1 cellular context compared by ENCODE assay signal in genomic region chr12:12190087-12190809, GRCh38.
A peak's percentile ranks its signal among the peaks of the same experiment; 100 is the strongest.
TF ChIP-seq lines count a peak whose summit lies in the region.

No MANE protein-coding gene starts in this region.

TF ChIP-seq in K562, 482 proteins besides CTCF, POLR2A, EP300 and RAD21 (continued from another document):
- TF ChIP-seq, protein P1, sequence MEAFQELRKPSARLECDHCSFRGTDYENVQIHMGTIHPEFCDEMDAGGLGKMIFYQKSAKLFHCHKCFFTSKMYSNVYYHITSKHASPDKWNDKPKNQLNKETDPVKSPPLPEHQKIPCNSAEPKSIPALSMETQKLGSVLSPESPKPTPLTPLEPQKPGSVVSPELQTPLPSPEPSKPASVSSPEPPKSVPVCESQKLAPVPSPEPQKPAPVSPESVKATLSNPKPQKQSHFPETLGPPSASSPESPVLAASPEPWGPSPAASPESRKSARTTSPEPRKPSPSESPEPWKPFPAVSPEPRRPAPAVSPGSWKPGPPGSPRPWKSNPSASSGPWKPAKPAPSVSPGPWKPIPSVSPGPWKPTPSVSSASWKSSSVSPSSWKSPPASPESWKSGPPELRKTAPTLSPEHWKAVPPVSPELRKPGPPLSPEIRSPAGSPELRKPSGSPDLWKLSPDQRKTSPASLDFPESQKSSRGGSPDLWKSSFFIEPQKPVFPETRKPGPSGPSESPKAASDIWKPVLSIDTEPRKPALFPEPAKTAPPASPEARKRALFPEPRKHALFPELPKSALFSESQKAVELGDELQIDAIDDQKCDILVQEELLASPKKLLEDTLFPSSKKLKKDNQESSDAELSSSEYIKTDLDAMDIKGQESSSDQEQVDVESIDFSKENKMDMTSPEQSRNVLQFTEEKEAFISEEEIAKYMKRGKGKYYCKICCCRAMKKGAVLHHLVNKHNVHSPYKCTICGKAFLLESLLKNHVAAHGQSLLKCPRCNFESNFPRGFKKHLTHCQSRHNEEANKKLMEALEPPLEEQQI (IDR thresholded peaks at IDR 0.05): 0 out of 2 replicates have a peak, but pooled peaks have one; percentile 36
- peak; percentile 44; the same call in 1 of the 2 replicates for TF ChIP-seq POLR2AphosphoS5 (IDR thresholded peaks at IDR 0.05; ENCODE audit: control insufficient read depth, insufficient read depth, low read depth, low read length)
